In the genomic region with DNA sequence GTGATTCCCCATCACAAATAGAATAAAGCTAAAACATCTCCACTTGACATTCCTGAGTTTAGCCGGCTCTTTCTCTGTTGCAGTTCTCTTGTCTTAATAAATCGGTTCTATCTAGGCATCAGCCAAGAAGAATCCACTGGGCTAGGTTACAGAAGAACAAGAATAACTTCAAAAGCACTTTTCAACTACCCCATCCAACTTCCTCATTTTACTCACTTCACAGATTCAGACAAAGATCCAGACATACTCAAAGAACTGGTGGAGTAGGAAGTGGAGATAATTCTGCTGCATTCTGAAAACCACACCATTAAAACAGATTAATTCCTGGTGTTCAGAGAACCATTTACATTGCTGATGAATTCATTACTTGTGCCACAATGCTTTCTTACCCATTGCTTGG, we compare ENCODE assay signal across 10 cellular contexts. TPM values are rescaled to one million over a fixed set of nuclear protein-coding genes. Genes with fewer than 3 reads are reported as not detected.
DNase-seq lines count a peak whose midpoint lies in the region; ATAC-seq and TF ChIP-seq lines count a peak whose summit lies in the region.
"Had no signal": no experiment of that assay in that cellular context is flagged by ENCODE, and none has a peak within 500 bp of the region (broad histone marks: within the 10 kb centered on the region; RNA-seq: fewer than 3 reads in every experiment).

No MANE protein-coding gene starts in this region.

- in situ Hi-C loops in gastrocnemius medialis (cut with MboI; ENCODE audit: low sequenced_read_pairs in 4 of 4) = no loop called here

- peak overlapping the region in 1 of 2 donors; percentile 2 for H3K27ac Mint-ChIP-seq in natural killer cell treated with Interleukin-12 subunit alpha and Interleukin-12 subunit beta and Interleukin-15 and Interleukin-18, amount 100 ng/mL, for 72 hours
- no peak overlapping the region for H3K27ac Mint-ChIP-seq in type B pancreatic cell

- H3K4me3 Mint-ChIP-seq in natural killer cell treated with Interleukin-12 subunit alpha and Interleukin-12 subunit beta and Interleukin-15 and Interleukin-18, amount 100 ng/mL, for 72 hours = no peak overlapping the region
- no peak overlapping the region for H3K4me3 Mint-ChIP-seq in type B pancreatic cell

- H3K36me3 Mint-ChIP-seq in natural killer cell treated with Interleukin-12 subunit alpha and Interleukin-12 subunit beta and Interleukin-15 and Interleukin-18, amount 100 ng/mL, for 72 hours = no peaks in the 10 kb centered on the region
- H3K36me3 Mint-ChIP-seq in type B pancreatic cell = no peaks in the 10 kb centered on the region

- ATAC-seq in GM18909 (IDR thresholded peaks at IDR 0.05; ENCODE audit: poor library complexity, unreplicated experiment) (peak; percentile 60), gastrocnemius medialis (no peak), GM21526 (IDR thresholded peaks at IDR 0.05; ENCODE audit: low FRiP score, unreplicated experiment) (no peak)
- no peak for ATAC-seq in natural killer cell treated with Interleukin-12 subunit alpha and Interleukin-12 subunit beta and Interleukin-15 and Interleukin-18, amount 100 ng/mL, for 72 hours

- TF ChIP-seq POLR2A in gastrocnemius medialis (IDR thresholded peaks at IDR 0.05) = no peak

- peak; percentile 54 for DNase-seq in M059J (ENCODE audit: low read depth)
- DNase-seq in astrocyte of the hippocampus (ENCODE audit: low read depth, low spot score) = peak; percentile 71
- DNase-seq in gastrocnemius medialis = no peak
- DNase-seq in NCI-H1105 (lab: John Stamatoyannopoulos, UW) = no peak
- DNase-seq in natural killer cell treated with Interleukin-12 subunit alpha and Interleukin-12 subunit beta and Interleukin-15 and Interleukin-18, amount 100 ng/mL, for 72 hours (ENCODE audit: low spot score) = no peak
- DNase-seq in type B pancreatic cell (ENCODE audit: extremely low spot score, unreplicated experiment) = no peak
- DNase-seq: foreskin melanocyte had no signal

- TF ChIP-seq CTCF in gastrocnemius medialis (IDR thresholded peaks at IDR 0.05 in 4 of 5, conservative IDR thresholded peaks at IDR 0.05 in 1 of 5) (no peak), type B pancreatic cell (conservative IDR thresholded peaks at IDR 0.05) (no peak)

- H3K27ac ChIP-seq in gastrocnemius medialis = peak overlapping the region in 3 of 4 donors; percentile 75 to 92 (median 83)

- peaks cover 0 to 7% of the 10 kb centered on the region in 2 donors for H3K27me3 Mint-ChIP-seq in natural killer cell treated with Interleukin-12 subunit alpha and Interleukin-12 subunit beta and Interleukin-15 and Interleukin-18, amount 100 ng/mL, for 72 hours
- peaks cover 4% of the 10 kb centered on the region for H3K27me3 Mint-ChIP-seq in type B pancreatic cell

- H3K9me3 Mint-ChIP-seq in natural killer cell treated with Interleukin-12 subunit alpha and Interleukin-12 subunit beta and Interleukin-15 and Interleukin-18, amount 100 ng/mL, for 72 hours = no peaks in the 10 kb centered on the region
- H3K9me3 Mint-ChIP-seq in type B pancreatic cell = peaks cover 5% of the 10 kb centered on the region

- no peaks in the 10 kb centered on the region for H3K9me3 ChIP-seq in gastrocnemius medialis

- peaks cover 27 to 59% of the 10 kb centered on the region in 2 donors for H3K4me1 ChIP-seq in gastrocnemius medialis

- H3K4me3 ChIP-seq in gastrocnemius medialis = no peak overlapping the region

- H3K4me1 Mint-ChIP-seq in natural killer cell treated with Interleukin-12 subunit alpha and Interleukin-12 subunit beta and Interleukin-15 and Interleukin-18, amount 100 ng/mL, for 72 hours (ENCODE audit: low read depth in 2 of 2) = peaks cover 0 to 17% of the 10 kb centered on the region in 2 donors
- H3K4me1 Mint-ChIP-seq in type B pancreatic cell (ENCODE audit: unreplicated experiment) = peaks cover 7% of the 10 kb centered on the region

- no peaks in the 10 kb centered on the region for H3K36me3 ChIP-seq in gastrocnemius medialis

- H3K27me3 ChIP-seq in gastrocnemius medialis = no peaks in the 10 kb centered on the region

- intact Hi-C loops in gastrocnemius medialis (cut with DNase I; ENCODE audit: low total_unique reads) = loop anchor here (5.0 to 10.0 kb wide), 4 partner anchors 89 to 384 kb away; no protein-coding TSS in a partner anchor

RNA-seq across cellular contexts. Expression of a gene that starts 9.6 kb away (rescaled TPM):
- 38.7 and 73.1 TPM in 2 replicates for total RNA-seq in M059J (2014; rRNA removed; shearing (Covaris generic))
- total RNA-seq in gastrocnemius medialis (10 to 100 TPM; 46.6 to 81.5 (median 58.4) TPM), type B pancreatic cell (ENCODE audit: low replicate concordance) (0.24 and 1.5 TPM in 2 replicates)
- total RNA-seq in natural killer cell treated with Interleukin-12 subunit alpha and Interleukin-12 subunit beta and Interleukin-15 and Interleukin-18, amount 100 ng/mL, for 72 hours = under 1 TPM; 0.17 to 0.78 TPM
- total RNA-seq: mesenteric fat pad had no signal

RNA-seq across cellular contexts. Expression of a gene that starts 32.8 kb away (rescaled TPM):
- 92.5 and 116 TPM in 2 replicates for total RNA-seq in M059J (2014; rRNA removed; shearing (Covaris generic))
- 10 to 100 TPM in 3 of 4 donors, 1 to 10 TPM in 1; 9.9 to 24.8 (median 12.9) TPM for total RNA-seq in gastrocnemius medialis
- total RNA-seq in natural killer cell treated with Interleukin-12 subunit alpha and Interleukin-12 subunit beta and Interleukin-15 and Interleukin-18, amount 100 ng/mL, for 72 hours = 10 to 100 TPM; 26.2 to 47.7 TPM
- total RNA-seq in type B pancreatic cell (ENCODE audit: low replicate concordance) = 17.9 and 29.7 TPM in 2 replicates

Comparison
In these comparisons a context has a peak if more than half of its experiments do, and no peak if none do; other contexts are left out.
1. DNase-seq: peak in M059J (single experiment) and astrocyte of the hippocampus (single experiment); none in gastrocnemius medialis (0 of 2), NCI-H1105 (single experiment), natural killer cell treated with Interleukin-12 subunit alpha and Interleukin-12 subunit beta and Interleukin-15 and Interleukin-18, amount 100 ng/mL, for 72 hours (single experiment) and type B pancreatic cell (single experiment).
2. RNA of a gene that starts 9.6 kb away (total RNA-seq): 38.7 to 73.1 TPM in M059J and 46.6 to 81.5 TPM in gastrocnemius medialis; 0.24 to 1.5 TPM in type B pancreatic cell and 0.17 to 0.78 TPM in natural killer cell treated with Interleukin-12 subunit alpha and Interleukin-12 subunit beta and Interleukin-15 and Interleukin-18, amount 100 ng/mL, for 72 hours; every median in the first group is over 10 times any median in the second.